Comparison of ENCODE assay signal across 12 cellular contexts in genomic region chr10:95831515-95831914, GRCh38.
DNase-seq lines count a peak whose midpoint lies in the region; ATAC-seq and TF ChIP-seq lines count a peak whose summit lies in the region.
"Had no signal": no experiment of that assay in that cellular context is flagged by ENCODE, and none has a peak within 500 bp of the region (broad histone marks: within the 10 kb centered on the region; RNA-seq: fewer than 3 reads in every experiment).

No MANE protein-coding gene starts in this region.

- no peak for DNase-seq in activated naive CD4-positive, alpha-beta T cell treated with anti-CD3 and anti-CD28 coated beads, Interleukin-2, amount 50 U/mL, for 72 hours (ENCODE audit: low spot score in 2 of 2)
- DNase-seq in activated naive CD4-positive, alpha-beta T cell treated with anti-CD3 and anti-CD28 coated beads, Interleukin-2, amount 50 U/mL, for 16 hours: no peak
- no peak for DNase-seq in T-cell
- no peak for DNase-seq in effector memory CD4-positive, alpha-beta T cell
- no peak for DNase-seq in NCI-H1436 (lab: John Stamatoyannopoulos, UW)
- no peak for DNase-seq in testis
- DNase-seq: head of caudate nucleus; kidney; NCI-H2227 treated with DMSO at 0.1 percent for 48 hours; stimulated activated CD4-positive, alpha-beta T cell treated with anti-CD3 and anti-CD28 coated beads, Interleukin-15, amount 100 ng/mL, for 24 hours had no signal

- H3K27me3 Mint-ChIP-seq in T-cell: peaks cover 0 to 2% of the 10 kb centered on the region in 2 donors
- no peaks in the 10 kb centered on the region for H3K27me3 Mint-ChIP-seq in stimulated activated memory B cell treated with anti-CD40 and anti-IgM and Interleukin-4, amounts not matched to agents 10 μg/mL and 1 μg/mL and 100 μg/mL, for 72 hours

- no peak for ATAC-seq in activated naive CD4-positive, alpha-beta T cell treated with anti-CD3 and anti-CD28 coated beads, Interleukin-2, amount 50 U/mL, for 72 hours
- no peak for ATAC-seq in T-cell (replicated peaks in 1 of 4)
- no peak for ATAC-seq in stimulated activated memory B cell treated with anti-CD40 and anti-IgM and Interleukin-4, amounts not matched to agents 10 μg/mL and 1 μg/mL and 100 μg/mL, for 72 hours
- ATAC-seq in HG02884 (IDR thresholded peaks at IDR 0.05; ENCODE audit: unreplicated experiment): no peak

- peak overlapping the region; percentile 54 for H3K27ac ChIP-seq in effector memory CD4-positive, alpha-beta T cell (ENCODE audit: insufficient read depth, low read length, poor library complexity, severe bottlenecking)
- H3K27ac ChIP-seq in testis: no peak overlapping the region

- CTCF ChIA-PET in T-cell (lab: Charles Lee): interaction anchor here in 1 of 2 donors (1.1 to 1.3 kb wide), 2 partner anchors 10 to 137 kb away, joined by 9 to 14 read pairs; partner anchors contain the start of gene TCTN3

- H3K4me3 ChIP-seq in effector memory CD4-positive, alpha-beta T cell (ENCODE audit: insufficient read depth, low read depth, low read length, poor library complexity, severe bottlenecking): no peak overlapping the region
- no peak overlapping the region for H3K4me3 ChIP-seq in testis

- H3K36me3 ChIP-seq in effector memory CD4-positive, alpha-beta T cell (ENCODE audit: control insufficient read depth, insufficient read depth, low read length): no peaks in the 10 kb centered on the region
- no peaks in the 10 kb centered on the region for H3K36me3 ChIP-seq in testis (ENCODE audit: low read depth, missing control alignments)

- H3K4me1 ChIP-seq in effector memory CD4-positive, alpha-beta T cell (ENCODE audit: control insufficient read depth, insufficient read depth, low read length, poor library complexity, severe bottlenecking): peaks cover 4% of the 10 kb centered on the region
- no peaks in the 10 kb centered on the region for H3K4me1 ChIP-seq in testis

- POLR2A ChIA-PET in T-cell (lab: Charles Lee): interaction anchor here in 1 of 2 donors (0.6 to 1.1 kb wide), 2 partner anchors 20 to 138 kb away, joined by 4 to 6 read pairs; partner anchors contain the start of gene TCTN3

- H3K27me3 ChIP-seq in effector memory CD4-positive, alpha-beta T cell (replicated peaks; ENCODE audit: control insufficient read depth, insufficient read depth, low read length, poor library complexity, severe bottlenecking): no peaks in the 10 kb centered on the region
- no peaks in the 10 kb centered on the region for H3K27me3 ChIP-seq in testis

- peaks cover 14 to 32% (median 15%) of the 10 kb centered on the region in 3 donors for H3K4me1 Mint-ChIP-seq in T-cell
- peaks cover 82% of the 10 kb centered on the region for H3K4me1 Mint-ChIP-seq in stimulated activated memory B cell treated with anti-CD40 and anti-IgM and Interleukin-4, amounts not matched to agents 10 μg/mL and 1 μg/mL and 100 μg/mL, for 72 hours

- peak overlapping the region in 1 of 3 donors; percentile 19 for H3K4me3 Mint-ChIP-seq in T-cell
- H3K4me3 Mint-ChIP-seq in stimulated activated memory B cell treated with anti-CD40 and anti-IgM and Interleukin-4, amounts not matched to agents 10 μg/mL and 1 μg/mL and 100 μg/mL, for 72 hours: peak overlapping the region; percentile 54

- H3K36me3 Mint-ChIP-seq in activated naive CD4-positive, alpha-beta T cell treated with anti-CD3 and anti-CD28 coated beads, Interleukin-2, amount 50 U/mL, for 72 hours: no peaks in the 10 kb centered on the region
- no peaks in the 10 kb centered on the region for H3K36me3 Mint-ChIP-seq in T-cell
- peaks cover 60% of the 10 kb centered on the region for H3K36me3 Mint-ChIP-seq in stimulated activated memory B cell treated with anti-CD40 and anti-IgM and Interleukin-4, amounts not matched to agents 10 μg/mL and 1 μg/mL and 100 μg/mL, for 72 hours

- intact Hi-C loops in testis (cut with DNase I; ENCODE audit: low total_unique reads): no loop called here

- H3K27ac Mint-ChIP-seq in activated naive CD4-positive, alpha-beta T cell treated with anti-CD3 and anti-CD28 coated beads, Interleukin-2, amount 50 U/mL, for 72 hours: peak overlapping the region; percentile 66 to 90
- peak overlapping the region; percentile 55 to 87 for H3K27ac Mint-ChIP-seq in T-cell
- H3K27ac Mint-ChIP-seq in stimulated activated memory B cell treated with anti-CD40 and anti-IgM and Interleukin-4, amounts not matched to agents 10 μg/mL and 1 μg/mL and 100 μg/mL, for 72 hours: peak overlapping the region; percentile 83

- H3K9me3 ChIP-seq in effector memory CD4-positive, alpha-beta T cell (ENCODE audit: control insufficient read depth, low read length): no peaks in the 10 kb centered on the region
- no peaks in the 10 kb centered on the region for H3K9me3 ChIP-seq in testis

- TF ChIP-seq CTCF in testis (IDR thresholded peaks at IDR 0.05): no peak

- H3K9me3 Mint-ChIP-seq in activated naive CD4-positive, alpha-beta T cell treated with anti-CD3 and anti-CD28 coated beads, Interleukin-2, amount 50 U/mL, for 72 hours: no peaks in the 10 kb centered on the region
- no peaks in the 10 kb centered on the region for H3K9me3 Mint-ChIP-seq in T-cell
- H3K9me3 Mint-ChIP-seq in stimulated activated memory B cell treated with anti-CD40 and anti-IgM and Interleukin-4, amounts not matched to agents 10 μg/mL and 1 μg/mL and 100 μg/mL, for 72 hours: peaks cover 2% of the 10 kb centered on the region

- no peak for TF ChIP-seq POLR2A in testis (IDR thresholded peaks at IDR 0.05)
